In the genomic region with DNA sequence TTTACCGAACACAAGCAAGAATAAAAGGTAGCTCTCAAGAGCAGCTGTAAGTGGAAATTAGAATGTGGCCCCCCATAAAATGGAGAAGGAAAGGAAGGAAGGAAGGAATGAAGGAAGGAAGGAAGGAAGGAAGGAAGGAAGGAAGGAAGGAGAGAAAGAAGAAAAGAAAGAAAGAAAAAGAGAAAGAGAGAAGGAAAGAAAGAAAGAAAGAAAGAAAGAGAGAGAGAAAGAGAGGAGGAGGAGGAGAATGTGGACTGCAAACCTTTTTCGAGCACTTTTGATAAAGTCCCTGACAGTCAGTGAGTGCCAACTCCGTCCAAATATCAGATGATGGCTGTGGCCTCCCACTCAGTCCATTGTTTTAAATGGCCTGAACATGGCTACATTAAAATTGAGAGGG, we compare ENCODE assay signal across 31 cellular contexts.
"Had no signal": no experiment of that assay in that cellular context is flagged by ENCODE, and none has a peak within 500 bp of the region (broad histone marks: within the 10 kb centered on the region; RNA-seq: fewer than 3 reads in every experiment).

No MANE protein-coding gene starts in this region.

- H3K4me3 Mint-ChIP-seq: activated B cell treated with CpG ODN at 0.5 μM for 24 hours; activated CD4-positive, alpha-beta memory T cell treated with anti-CD3 and anti-CD28 coated beads, Interleukin-2, amount 10 ng/mL, durations not matched to agents 7 days and 5 days; activated CD4-positive, alpha-beta T cell treated with anti-CD3 and anti-CD28 coated beads, Interleukin-2, amount 10 ng/mL, durations not matched to agents 7 days and 5 days; activated naive CD8-positive, alpha-beta T cell; activated T-cell treated with anti-CD3 and anti-CD28 coated beads, Interleukin-2, amount 50 U/mL, for 24 hours; activated T-helper 17 cell treated with anti-CD3 and anti-CD28 coated beads, Interleukin-2, amount 50 U/mL, for 72 hours; central memory CD8-positive, alpha-beta T cell; dendritic cell treated with granulocyte-macrophage colony-stimulating factor and Interleukin-4, amounts not matched to agents 40 ng/mL and 50 ng/mL, for 4 days; effector memory CD8-positive, alpha-beta T cell; T-helper 17 cell; T-helper 2 cell treated with Interferon-gamma antibody and Interleukin-4, amounts not matched to agents 5 μg/mL and 100 μg/mL, for 36 hours had no signal

- H3K27me3 Mint-ChIP-seq: activated B cell treated with CpG ODN at 0.5 μM for 24 hours had no signal

- H3K27ac ChIP-seq: brain microvascular endothelial cell, coronary artery, dorsolateral prefrontal cortex, esophagus muscularis mucosa, gastroesophageal sphincter, WERI-Rb-1 had no signal

- H3K9me3 ChIP-seq: esophagus muscularis mucosa, gastroesophageal sphincter had no signal

- H3K27ac Mint-ChIP-seq: activated B cell treated with CpG ODN at 0.5 μM for 24 hours; activated CD4-positive, alpha-beta memory T cell treated with anti-CD3 and anti-CD28 coated beads, Interleukin-2, amount 10 ng/mL, durations not matched to agents 7 days and 5 days; activated CD4-positive, alpha-beta T cell treated with anti-CD3 and anti-CD28 coated beads, Interleukin-2, amount 10 ng/mL, durations not matched to agents 7 days and 5 days; activated naive CD8-positive, alpha-beta T cell; activated T-cell treated with anti-CD3 and anti-CD28 coated beads, Interleukin-2, amount 50 U/mL, for 24 hours; activated T-helper 17 cell treated with anti-CD3 and anti-CD28 coated beads, Interleukin-2, amount 50 U/mL, for 72 hours; effector memory CD8-positive, alpha-beta T cell; T-helper 17 cell; T-helper 2 cell treated with Interferon-gamma antibody and Interleukin-4, amounts not matched to agents 5 μg/mL and 100 μg/mL, for 36 hours had no signal

- H3K9me3 Mint-ChIP-seq: activated CD4-positive, alpha-beta memory T cell treated with anti-CD3 and anti-CD28 coated beads, Interleukin-2, amount 10 ng/mL, durations not matched to agents 7 days and 5 days; activated CD4-positive, alpha-beta T cell treated with anti-CD3 and anti-CD28 coated beads, Interleukin-2, amount 10 ng/mL, durations not matched to agents 7 days and 5 days; activated T-cell treated with anti-CD3 and anti-CD28 coated beads, Interleukin-2, amount 50 U/mL, for 24 hours; activated T-helper 17 cell treated with anti-CD3 and anti-CD28 coated beads, Interleukin-2, amount 50 U/mL, for 72 hours; central memory CD8-positive, alpha-beta T cell; dendritic cell treated with granulocyte-macrophage colony-stimulating factor and Interleukin-4, amounts not matched to agents 40 ng/mL and 50 ng/mL, for 4 days; effector memory CD8-positive, alpha-beta T cell; T-helper 2 cell treated with Interferon-gamma antibody and Interleukin-4, amounts not matched to agents 5 μg/mL and 100 μg/mL, for 36 hours had no signal

- H3K27me3 ChIP-seq: brain microvascular endothelial cell, esophagus muscularis mucosa, gastroesophageal sphincter had no signal

- H3K36me3 ChIP-seq: brain microvascular endothelial cell, esophagus muscularis mucosa, gastroesophageal sphincter, WERI-Rb-1 had no signal

- H3K4me1 Mint-ChIP-seq: activated CD4-positive, alpha-beta T cell treated with anti-CD3 and anti-CD28 coated beads, Interleukin-2, amount 10 ng/mL, durations not matched to agents 7 days and 5 days; activated T-helper 17 cell treated with anti-CD3 and anti-CD28 coated beads, Interleukin-2, amount 50 U/mL, for 72 hours; central memory CD8-positive, alpha-beta T cell; T-helper 17 cell had no signal

- H3K36me3 Mint-ChIP-seq: activated naive CD8-positive, alpha-beta T cell had no signal

- H3K4me1 ChIP-seq: esophagus muscularis mucosa, gastroesophageal sphincter had no signal

- DNase-seq: activated B cell treated with CpG ODN at 0.5 μM for 24 hours; activated CD4-positive, alpha-beta memory T cell treated with anti-CD3 and anti-CD28 coated beads, Interleukin-2, amount 10 ng/mL, durations not matched to agents 7 days and 5 days; activated CD4-positive, alpha-beta T cell treated with anti-CD3 and anti-CD28 coated beads, Interleukin-2, amount 10 ng/mL, durations not matched to agents 7 days and 5 days; activated CD4-positive, alpha-beta T cell treated with anti-CD3 and anti-CD28 coated beads, Interleukin-2, amount 50 U/mL, for 4 hours; activated CD8-positive, alpha-beta memory T cell treated with anti-CD3 and anti-CD28 coated beads, Interleukin-2, amount 50 U/mL, for 48 hours; activated effector memory CD4-positive, alpha-beta T cell treated with Interleukin-2 at 50 U/mL for 16 hours; activated gamma-delta T cell treated with Interleukin-2 at 50 U/mL for 16 hours; activated naive CD4-positive, alpha-beta T cell treated with anti-CD3 and anti-CD28 coated beads, Interleukin-2, amount 50 U/mL, for 16 hours; activated naive CD4-positive, alpha-beta T cell treated with Interleukin-2 at 50 U/mL for 16 hours; activated T-cell treated with anti-CD3 and anti-CD28 coated beads for 4 hours; activated T-cell treated with anti-CD3 and anti-CD28 coated beads, Interleukin-2, amount 50 U/mL, for 24 hours; amniotic stem cell; anterior cingulate cortex; brain microvascular endothelial cell; dorsolateral prefrontal cortex; effector memory CD8-positive, alpha-beta T cell; erythroblast; foreskin melanocyte; T-helper 1 cell; T-helper 17 cell; T1000; WERI-Rb-1 had no signal

- ATAC-seq: activated CD4-positive, CD25-positive, alpha-beta regulatory T cell treated with anti-CD3 and anti-CD28 coated beads, Interleukin-2, amount 50 U/mL, for 24 hours; activated T-helper 17 cell treated with anti-CD3 and anti-CD28 coated beads, Interleukin-2, amount 50 U/mL, for 72 hours; effector memory CD8-positive, alpha-beta T cell; gastroesophageal sphincter; T-helper 17 cell had no signal

- H3K4me3 ChIP-seq: coronary artery, dorsolateral prefrontal cortex, esophagus muscularis mucosa, gastroesophageal sphincter had no signal
